ENCODE assay signal across 28 cellular contexts in the genomic region with DNA sequence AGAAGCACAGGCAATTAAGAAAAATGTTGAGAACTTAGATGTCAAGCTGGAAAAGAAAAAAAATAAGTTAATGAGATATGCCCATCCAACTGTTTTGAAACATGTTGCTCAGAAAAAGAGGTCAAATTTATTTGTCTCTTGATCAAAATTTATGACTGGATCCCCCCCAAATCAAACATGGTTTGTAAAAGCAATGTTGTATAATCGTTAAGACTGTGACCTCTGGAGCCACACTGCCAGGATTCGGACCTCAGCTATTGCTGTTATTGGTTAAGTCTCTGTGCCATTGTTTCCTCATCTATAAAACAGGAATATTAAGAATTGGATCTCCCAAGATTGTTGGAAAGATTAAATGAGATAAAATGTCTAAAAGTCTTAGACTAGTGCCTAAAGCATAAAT.
"Had no signal": no experiment of that assay in that cellular context is flagged by ENCODE, and none has a peak within 500 bp of the region (broad histone marks: within the 10 kb centered on the region; RNA-seq: fewer than 3 reads in every experiment).

No MANE protein-coding gene starts in this region.

- H3K9me3 ChIP-seq: colonic mucosa, esophagus muscularis mucosa, esophagus squamous epithelium, gastrocnemius medialis, gastroesophageal sphincter, heart left ventricle, heart right ventricle had no signal

- H3K36me3 ChIP-seq: colonic mucosa, esophagus muscularis mucosa, esophagus squamous epithelium, gastrocnemius medialis, gastroesophageal sphincter, heart left ventricle, heart right ventricle had no signal

- DNase-seq: colonic mucosa; cortex of kidney; dermis blood vessel endothelial cell; dorsolateral prefrontal cortex; effector CD4-positive, alpha-beta T cell; effector CD8-positive, alpha-beta T cell; effector memory CD4-positive, alpha-beta T cell; effector memory CD8-positive, alpha-beta T cell; endodermal cell; erythroblast; esophagus squamous epithelium; foreskin fibroblast; foreskin keratinocyte; foreskin melanocyte; gastrocnemius medialis; glutamatergic neuron; head of caudate nucleus; heart left ventricle; heart right ventricle had no signal

- ATAC-seq: effector memory CD8-positive, alpha-beta T cell; esophagus mucosa; foreskin keratinocyte; gastrocnemius medialis; gastroesophageal sphincter; heart left ventricle; heart right ventricle had no signal

- H3K27me3 ChIP-seq: colonic mucosa, dorsolateral prefrontal cortex, esophagus muscularis mucosa, esophagus squamous epithelium, foreskin keratinocyte, gastrocnemius medialis, gastroesophageal sphincter, heart left ventricle, heart right ventricle had no signal

- FAIRE-seq: colon, endometrium, endothelial cell of umbilical vein, frontal cortex had no signal

- H3K27ac ChIP-seq: colonic mucosa, coronary artery, dorsolateral prefrontal cortex, epithelial cell of prostate, esophagus muscularis mucosa, esophagus squamous epithelium, foreskin keratinocyte, gastrocnemius medialis, gastroesophageal sphincter, heart left ventricle, heart right ventricle had no signal

- H3K4me1 ChIP-seq: colonic mucosa, esophagus muscularis mucosa, esophagus squamous epithelium, foreskin keratinocyte, gastrocnemius medialis, gastroesophageal sphincter, heart left ventricle had no signal

- H3K4me3 ChIP-seq: colonic mucosa, coronary artery, dorsolateral prefrontal cortex, esophagus muscularis mucosa, esophagus squamous epithelium, gastrocnemius medialis, gastroesophageal sphincter, heart left ventricle, heart right ventricle had no signal
